In genomic region chr22:26360169-26360885, GRCh38 we compare ENCODE assay signal across 8 cellular contexts.
DNase-seq lines count a peak whose midpoint lies in the region; ATAC-seq and TF ChIP-seq lines count a peak whose summit lies in the region.

No MANE protein-coding gene starts in this region.

- no peaks in the 10 kb centered on the region for H3K4me1 Mint-ChIP-seq in activated T-helper 17 cell treated with anti-CD3 and anti-CD28 coated beads, Interleukin-2, amount 50 U/mL, for 72 hours
- peaks cover 11% of the 10 kb centered on the region for H3K4me1 Mint-ChIP-seq in neural crest cell

- H3K9me3 Mint-ChIP-seq in activated T-helper 17 cell treated with anti-CD3 and anti-CD28 coated beads, Interleukin-2, amount 50 U/mL, for 72 hours, result no peaks in the 10 kb centered on the region
- H3K9me3 Mint-ChIP-seq in neural crest cell, result no peaks in the 10 kb centered on the region

- DNase-seq in DMS114 treated with DMSO at 0.1 percent for 48 hours (lab: John Stamatoyannopoulos, UW; ENCODE audit: unreplicated experiment) (peak; percentile 64), KG1 (lab: John Stamatoyannopoulos, UW) (peak; percentile 58), RPMI7951 (ENCODE audit: low read depth) (peak; percentile 66), fibroblast of villous mesenchyme (ENCODE audit: low read depth) (peak; percentile 79), neural crest cell (ENCODE audit: low read depth, low spot score) (peak; percentile 82)
- peak; percentile 40 for DNase-seq in stimulated activated naive CD4-positive, alpha-beta T cell treated with Interleukin-2 at 50 U/mL for 16 hours (lab: John Stamatoyannopoulos, UW)

- peaks cover 10% of the 10 kb centered on the region for H3K27me3 Mint-ChIP-seq in activated T-helper 17 cell treated with anti-CD3 and anti-CD28 coated beads, Interleukin-2, amount 50 U/mL, for 72 hours
- H3K27me3 Mint-ChIP-seq in neural crest cell (ENCODE audit: low read depth), result peaks cover 12% of the 10 kb centered on the region

- H3K36me3 Mint-ChIP-seq in activated T-helper 17 cell treated with anti-CD3 and anti-CD28 coated beads, Interleukin-2, amount 50 U/mL, for 72 hours (ENCODE audit: low read depth), result no peaks in the 10 kb centered on the region
- no peaks in the 10 kb centered on the region for H3K36me3 Mint-ChIP-seq in neural crest cell (ENCODE audit: low read depth)

- peak overlapping the region; percentile 33 for H3K4me3 ChIP-seq in fibroblast of villous mesenchyme (ENCODE audit: low read depth, low read length)

- TF ChIP-seq CTCF in fibroblast of villous mesenchyme (IDR thresholded peaks at IDR 0.05; ENCODE audit: insufficient read depth, low read depth, low read length) (peak; percentile 87), neural crest cell (conservative IDR thresholded peaks at IDR 0.05) (peak; percentile 90)

- peak; percentile 60 for ATAC-seq in activated T-helper 17 cell treated with anti-CD3 and anti-CD28 coated beads, Interleukin-2, amount 50 U/mL, for 72 hours (replicated peaks)
- ATAC-seq in HG03342 (IDR thresholded peaks at IDR 0.05; ENCODE audit: unreplicated experiment), result no peak

- peak overlapping the region; percentile 50 for H3K4me3 Mint-ChIP-seq in activated T-helper 17 cell treated with anti-CD3 and anti-CD28 coated beads, Interleukin-2, amount 50 U/mL, for 72 hours
- H3K4me3 Mint-ChIP-seq in neural crest cell, result peak overlapping the region; percentile 60

- H3K27ac Mint-ChIP-seq in activated T-helper 17 cell treated with anti-CD3 and anti-CD28 coated beads, Interleukin-2, amount 50 U/mL, for 72 hours, result no peak overlapping the region
- no peak overlapping the region for H3K27ac Mint-ChIP-seq in neural crest cell (ENCODE audit: unreplicated experiment)
